In the genomic region with DNA sequence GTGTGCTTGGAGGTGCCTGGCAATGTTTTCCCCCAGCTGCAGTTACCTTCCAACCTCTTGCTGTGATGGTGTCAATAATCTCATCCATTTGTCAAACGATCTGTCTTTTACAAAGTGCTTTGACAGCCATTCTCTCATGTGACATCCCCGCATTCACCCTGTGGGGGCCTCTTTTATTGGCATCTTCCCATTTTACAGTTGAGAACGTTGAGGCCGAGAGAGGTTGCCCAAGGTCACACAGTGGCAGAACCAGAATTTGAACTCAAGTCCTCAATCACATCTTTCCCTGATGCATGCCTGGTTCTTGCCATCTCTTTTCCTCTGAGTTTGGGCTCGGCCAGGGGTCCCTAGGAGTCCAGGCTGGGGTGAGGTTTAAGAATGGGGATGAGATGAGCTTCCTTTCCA, we compare ENCODE assay signal across 1 cellular context.
TF ChIP-seq lines count a peak whose summit lies in the region.

No MANE protein-coding gene starts in this region.

TF ChIP-seq in K562, 482 proteins besides CTCF, POLR2A, EP300 and RAD21 (continued from another document and continues in another):
- TF ChIP-seq ARID4B (CRISPR knock-in tag; IDR thresholded peaks at IDR 0.05) (no peak), CBX1 (IDR thresholded peaks at IDR 0.05; ENCODE audit: low read depth) (0 out of 2 replicates have a peak, but pooled peaks have one; percentile 53), PRDM10 (IDR thresholded peaks at IDR 0.05; ENCODE audit: partially characterized antibody) (no peak), NFATC3 (IDR thresholded peaks at IDR 0.05) (no peak), SRSF9 (IDR thresholded peaks at IDR 0.05; ENCODE audit: borderline replicate concordance, low read depth, low read length) (no peak), FOXJ3 (CRISPR knock-in tag; IDR thresholded peaks at IDR 0.05) (no peak), RBM39 (optimal IDR thresholded peaks at IDR 0.05; ENCODE audit: low read depth, low read length) (no peak), ZNF146 (CRISPR knock-in tag; IDR thresholded peaks at IDR 0.05; ENCODE audit: unreplicated experiment) (no peak), FOXK1 (CRISPR knock-in tag; IDR thresholded peaks at IDR 0.05; ENCODE audit: borderline replicate concordance) (0 out of 2 replicates have a peak, but pooled peaks have one; percentile 2), THRB (CRISPR knock-in tag; conservative IDR thresholded peaks at IDR 0.05) (no peak), HBP1 (CRISPR knock-in tag; IDR thresholded peaks at IDR 0.05) (no peak), SMARCA5 (IDR thresholded peaks at IDR 0.05) (peak; percentile 90), KDM1A (IDR thresholded peaks at IDR 0.05) (peak; percentile 73 to 88), HDAC2 (IDR thresholded peaks at IDR 0.05) (peak; percentile 68; the same call in 1 of the 2 replicates), MBD2 (IDR thresholded peaks at IDR 0.05; ENCODE audit: borderline replicate concordance, low read depth) (no peak), SAFB (IDR thresholded peaks at IDR 0.05; ENCODE audit: borderline replicate concordance, low read depth, low read length) (no peak), ZNF717 (CRISPR knock-in tag; IDR thresholded peaks at IDR 0.05) (no peak), HDGF (IDR thresholded peaks at IDR 0.05) (no peak), NRF1 (conservative IDR thresholded peaks at IDR 0.05 in 1 of 2, IDR thresholded peaks at IDR 0.05 in 1 of 2) (no peak), KHSRP (IDR thresholded peaks at IDR 0.05) (no peak), SMAD2 (IDR thresholded peaks at IDR 0.05; ENCODE audit: low read depth, low read length) (no peak), ZNF212 (CRISPR knock-in tag; IDR thresholded peaks at IDR 0.05) (no peak), NFYB (IDR thresholded peaks at IDR 0.05; ENCODE audit: extremely low read depth, insufficient read length) (no peak), TFAM (CRISPR knock-in tag; conservative IDR thresholded peaks at IDR 0.05) (no peak), DNMT1 (IDR thresholded peaks at IDR 0.05) (no peak; the same call in 1 of the 2 replicates), ARNT (IDR thresholded peaks at IDR 0.05) (no peak), TGIF2 (CRISPR knock-in tag; IDR thresholded peaks at IDR 0.05) (no peak), WHSC1 (IDR thresholded peaks at IDR 0.05; ENCODE audit: low read length) (no peak), RBBP5 (IDR thresholded peaks at IDR 0.05; ENCODE audit: borderline replicate concordance, insufficient read depth, low read length, poor library complexity, severe bottlenecking) (no peak), CBX2 (IDR thresholded peaks at IDR 0.05; ENCODE audit: insufficient read depth, low read length, poor library complexity, severe bottlenecking) (no peak), MIER1 (IDR thresholded peaks at IDR 0.05; ENCODE audit: low read depth) (peak; percentile 22; the same call in 1 of the 2 replicates), PATZ1 (CRISPR knock-in tag; IDR thresholded peaks at IDR 0.05; ENCODE audit: borderline replicate concordance) (no peak), ELF4 (CRISPR knock-in tag; IDR thresholded peaks at IDR 0.05) (no peak), PHF21A (IDR thresholded peaks at IDR 0.05; ENCODE audit: borderline replicate concordance, low read depth) (no peak), CCAR2 (IDR thresholded peaks at IDR 0.05; ENCODE audit: low read depth, low read length) (no peak)
- TF ChIP-seq, protein P1, sequence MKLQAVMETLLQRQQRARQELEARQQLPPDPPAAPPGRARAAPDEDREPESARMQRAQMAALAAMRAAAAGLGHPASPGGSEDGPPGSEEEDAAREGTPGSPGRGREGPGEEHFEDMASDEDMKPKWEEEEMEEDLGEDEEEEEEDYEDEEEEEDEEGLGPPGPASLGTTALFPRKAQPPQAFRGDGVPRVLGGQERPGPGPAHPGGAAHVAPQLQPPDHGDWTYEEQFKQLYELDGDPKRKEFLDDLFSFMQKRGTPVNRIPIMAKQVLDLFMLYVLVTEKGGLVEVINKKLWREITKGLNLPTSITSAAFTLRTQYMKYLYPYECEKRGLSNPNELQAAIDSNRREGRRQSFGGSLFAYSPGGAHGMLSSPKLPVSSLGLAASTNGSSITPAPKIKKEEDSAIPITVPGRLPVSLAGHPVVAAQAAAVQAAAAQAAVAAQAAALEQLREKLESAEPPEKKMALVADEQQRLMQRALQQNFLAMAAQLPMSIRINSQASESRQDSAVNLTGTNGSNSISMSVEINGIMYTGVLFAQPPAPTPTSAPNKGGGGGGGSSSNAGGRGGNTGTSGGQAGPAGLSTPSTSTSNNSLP (IDR thresholded peaks at IDR 0.05; ENCODE audit: borderline replicate concordance, low read depth, low read length), result no peak
- TF ChIP-seq, protein P2, sequence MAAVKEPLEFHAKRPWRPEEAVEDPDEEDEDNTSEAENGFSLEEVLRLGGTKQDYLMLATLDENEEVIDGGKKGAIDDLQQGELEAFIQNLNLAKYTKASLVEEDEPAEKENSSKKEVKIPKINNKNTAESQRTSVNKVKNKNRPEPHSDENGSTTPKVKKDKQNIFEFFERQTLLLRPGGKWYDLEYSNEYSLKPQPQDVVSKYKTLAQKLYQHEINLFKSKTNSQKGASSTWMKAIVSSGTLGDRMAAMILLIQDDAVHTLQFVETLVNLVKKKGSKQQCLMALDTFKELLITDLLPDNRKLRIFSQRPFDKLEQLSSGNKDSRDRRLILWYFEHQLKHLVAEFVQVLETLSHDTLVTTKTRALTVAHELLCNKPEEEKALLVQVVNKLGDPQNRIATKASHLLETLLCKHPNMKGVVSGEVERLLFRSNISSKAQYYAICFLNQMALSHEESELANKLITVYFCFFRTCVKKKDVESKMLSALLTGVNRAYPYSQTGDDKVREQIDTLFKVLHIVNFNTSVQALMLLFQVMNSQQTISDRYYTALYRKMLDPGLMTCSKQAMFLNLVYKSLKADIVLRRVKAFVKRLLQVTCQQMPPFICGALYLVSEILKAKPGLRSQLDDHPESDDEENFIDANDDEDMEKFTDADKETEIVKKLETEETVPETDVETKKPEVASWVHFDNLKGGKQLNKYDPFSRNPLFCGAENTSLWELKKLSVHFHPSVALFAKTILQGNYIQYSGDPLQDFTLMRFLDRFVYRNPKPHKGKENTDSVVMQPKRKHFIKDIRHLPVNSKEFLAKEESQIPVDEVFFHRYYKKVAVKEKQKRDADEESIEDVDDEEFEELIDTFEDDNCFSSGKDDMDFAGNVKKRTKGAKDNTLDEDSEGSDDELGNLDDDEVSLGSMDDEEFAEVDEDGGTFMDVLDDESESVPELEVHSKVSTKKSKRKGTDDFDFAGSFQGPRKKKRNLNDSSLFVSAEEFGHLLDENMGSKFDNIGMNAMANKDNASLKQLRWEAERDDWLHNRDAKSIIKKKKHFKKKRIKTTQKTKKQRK (IDR thresholded peaks at IDR 0.05; ENCODE audit: borderline replicate concordance, low read depth, low read length), result no peak
- TF ChIP-seq, protein P3, sequence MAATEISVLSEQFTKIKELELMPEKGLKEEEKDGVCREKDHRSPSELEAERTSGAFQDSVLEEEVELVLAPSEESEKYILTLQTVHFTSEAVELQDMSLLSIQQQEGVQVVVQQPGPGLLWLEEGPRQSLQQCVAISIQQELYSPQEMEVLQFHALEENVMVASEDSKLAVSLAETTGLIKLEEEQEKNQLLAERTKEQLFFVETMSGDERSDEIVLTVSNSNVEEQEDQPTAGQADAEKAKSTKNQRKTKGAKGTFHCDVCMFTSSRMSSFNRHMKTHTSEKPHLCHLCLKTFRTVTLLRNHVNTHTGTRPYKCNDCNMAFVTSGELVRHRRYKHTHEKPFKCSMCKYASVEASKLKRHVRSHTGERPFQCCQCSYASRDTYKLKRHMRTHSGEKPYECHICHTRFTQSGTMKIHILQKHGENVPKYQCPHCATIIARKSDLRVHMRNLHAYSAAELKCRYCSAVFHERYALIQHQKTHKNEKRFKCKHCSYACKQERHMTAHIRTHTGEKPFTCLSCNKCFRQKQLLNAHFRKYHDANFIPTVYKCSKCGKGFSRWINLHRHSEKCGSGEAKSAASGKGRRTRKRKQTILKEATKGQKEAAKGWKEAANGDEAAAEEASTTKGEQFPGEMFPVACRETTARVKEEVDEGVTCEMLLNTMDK (IDR thresholded peaks at IDR 0.05; ENCODE audit: borderline replicate concordance, insufficient read depth, low read depth, low read length, poor library complexity, severe bottlenecking), result no peak
